18 cellular contexts compared by ENCODE assay signal in the genomic region with DNA sequence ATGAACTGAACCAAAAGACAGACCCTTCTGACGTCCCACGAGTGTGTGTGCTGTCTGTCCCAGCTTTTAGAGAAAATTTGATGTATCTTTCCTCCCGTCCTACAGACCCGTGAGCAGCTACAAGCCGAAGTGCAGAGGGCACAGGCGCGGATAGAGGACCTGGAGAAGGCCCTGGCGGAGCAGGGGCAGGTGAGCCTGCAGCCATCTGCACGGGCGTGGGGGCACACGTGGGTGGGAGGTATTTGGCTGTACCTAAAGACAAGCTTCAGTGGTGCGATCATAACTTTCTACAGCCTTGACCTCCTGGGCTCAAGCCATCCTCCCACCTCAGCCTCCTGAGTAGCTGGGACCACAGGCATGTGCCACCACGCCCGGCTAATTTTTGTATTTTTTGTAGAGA. TPM values are rescaled to one million over a fixed set of nuclear protein-coding genes. Genes with fewer than 3 reads are reported as not detected.
DNase-seq lines count a peak whose midpoint lies in the region; ATAC-seq and TF ChIP-seq lines count a peak whose summit lies in the region.
"Had no signal": no experiment of that assay in that cellular context is flagged by ENCODE, and none has a peak within 500 bp of the region (broad histone marks: within the 10 kb centered on the region; RNA-seq: fewer than 3 reads in every experiment).

No MANE protein-coding gene starts in this region.

- H3K4me1 Mint-ChIP-seq in chondrocyte (ENCODE audit: low read depth): no peaks in the 10 kb centered on the region
- H3K4me1 Mint-ChIP-seq: CD4-positive, alpha-beta memory T cell had no signal

- TF ChIP-seq POLR2A in vagina (IDR thresholded peaks at IDR 0.05): no peak

- H3K27ac ChIP-seq in neuronal stem cell (replicated peaks; ENCODE audit: low read length) (no peak overlapping the region), vagina (no peak overlapping the region)
- H3K27ac ChIP-seq: HL-60 had no signal

- peaks cover 2% of the 10 kb centered on the region for H3K79me1 ChIP-seq in neuronal stem cell (ENCODE audit: low read depth, low read length)

- H3K36me3 Mint-ChIP-seq in chondrocyte (ENCODE audit: low read depth): no peaks in the 10 kb centered on the region
- H3K36me3 Mint-ChIP-seq: CD4-positive, alpha-beta memory T cell had no signal

- H3K4me1 ChIP-seq in neuronal stem cell (ENCODE audit: control insufficient read depth in 2 of 2, insufficient read depth in 1 of 2, low read depth in 1 of 2, low read length in 2 of 2): peaks cover 0 to 6% of the 10 kb centered on the region in 2 donors
- H3K4me1 ChIP-seq in vagina: peaks cover 9% of the 10 kb centered on the region

- H3K9me3 Mint-ChIP-seq in chondrocyte (ENCODE audit: low read depth): no peaks in the 10 kb centered on the region
- H3K9me3 Mint-ChIP-seq: CD4-positive, alpha-beta memory T cell; GM23338 had no signal

- H3K9me3 ChIP-seq in neuronal stem cell (replicated peaks in 1 of 2; ENCODE audit: control insufficient read depth in 2 of 2, insufficient read depth in 1 of 2, low read depth in 1 of 2, low read length in 2 of 2) (no peaks in the 10 kb centered on the region), vagina (no peaks in the 10 kb centered on the region)

- H3K14ac ChIP-seq in neuronal stem cell (ENCODE audit: low read length): peak overlapping the region; percentile 63

- intact Hi-C loops in left cardiac atrium (cut with DNase I) (loop anchor here in 1 of 2 donors (10.0 kb wide), 1 partner anchor 260 kb away; no protein-coding TSS in a partner anchor), Right ventricle myocardium inferior (cut with DNase I) (no loop called here), vagina (cut with DNase I) (no loop called here)

- H3K27me3 Mint-ChIP-seq in chondrocyte (ENCODE audit: low read depth): peaks cover 3% of the 10 kb centered on the region

- ATAC-seq in left cardiac atrium: no peak
- no peak for ATAC-seq in Right ventricle myocardium inferior
- ATAC-seq: GM23338 had no signal

- no peak overlapping the region for H3K18ac ChIP-seq in neuronal stem cell (ENCODE audit: low read length)

- DNase-seq in left cardiac atrium (peak; percentile 5), Right ventricle myocardium inferior (ENCODE audit: missing footprints) (no peak), chondrocyte (ENCODE audit: low spot score) (peak; percentile 53), neuronal stem cell (ENCODE audit: low spot score) (no peak), NCI-H2029 treated with DMSO at 0.1 percent for 48 hours (lab: John Stamatoyannopoulos, UW) (no peak), vagina (ENCODE audit: extremely low spot score in 2 of 2) (no peak)
- no peak for DNase-seq in stimulated activated CD4-positive, alpha-beta T cell treated with anti-CD3 and anti-CD28 coated beads, Interleukin-15, amount 100 ng/mL, for 24 hours
- DNase-seq: 8988T; AML-193; C1 segment of cervical spinal cord; CD4-positive, alpha-beta memory T cell; COR-L47; DMS153; DMS79 treated with DMSO at 0.1 percent for 48 hours; EL; H7 had no signal

- H3K36me3 ChIP-seq in neuronal stem cell (replicated peaks in 1 of 2; ENCODE audit: control insufficient read depth in 2 of 2, insufficient read depth in 2 of 2, low read length in 2 of 2) (no peaks in the 10 kb centered on the region), vagina (no peaks in the 10 kb centered on the region)

- H2AK5ac ChIP-seq in neuronal stem cell (ENCODE audit: low read depth, low read length): no peak overlapping the region

- no peak overlapping the region for H3K9ac ChIP-seq in neuronal stem cell (ENCODE audit: low read depth, low read length, poor library complexity)

- no peak overlapping the region for H2AFZ ChIP-seq in neuronal stem cell (ENCODE audit: low read length)

- no peak overlapping the region for H4K8ac ChIP-seq in neuronal stem cell (ENCODE audit: low read depth, low read length)

- no CpG with 5 or more reads among the region's 14 CpGs for WGBS in neuronal stem cell (ENCODE audit: extremely low coverage in 2 of 2, insufficient read length in 2 of 2, insufficient replicate concordance in 1 of 2), 2 donors

- no peak overlapping the region for H2BK12ac ChIP-seq in neuronal stem cell (ENCODE audit: low read length)

- no peak overlapping the region for H2BK5ac ChIP-seq in neuronal stem cell (ENCODE audit: low read length)

- no peak overlapping the region for H2BK120ac ChIP-seq in neuronal stem cell (ENCODE audit: low read depth, low read length)

- H3K4me3 ChIP-seq in neuronal stem cell (ENCODE audit: low read length in 2 of 2) (no peak overlapping the region), vagina (no peak overlapping the region)
- H3K4me3 ChIP-seq: GM23338 had no signal

- TF ChIP-seq CTCF in chondrocyte (IDR thresholded peaks at IDR 0.05) (no peak), vagina (IDR thresholded peaks at IDR 0.05) (no peak)

- no peak overlapping the region for H3K4ac ChIP-seq in neuronal stem cell (ENCODE audit: low read length)

- H3K4me3 Mint-ChIP-seq in chondrocyte (ENCODE audit: unreplicated experiment): no peak overlapping the region
- H3K4me3 Mint-ChIP-seq: CD4-positive, alpha-beta memory T cell; GM23338 had no signal

- H3K27me3 ChIP-seq in neuronal stem cell (ENCODE audit: control insufficient read depth in 3 of 3, insufficient read depth in 3 of 3, low read depth in 1 of 3, low read length in 3 of 3): peaks cover 0 to 49% (median 0%) of the 10 kb centered on the region in 3 experiments
- H3K27me3 ChIP-seq in vagina: no peaks in the 10 kb centered on the region

- H2BK15ac ChIP-seq in neuronal stem cell (ENCODE audit: low read length): no peak overlapping the region

- H3K27ac Mint-ChIP-seq in chondrocyte (ENCODE audit: unreplicated experiment): no peak overlapping the region
- H3K27ac Mint-ChIP-seq: GM23338 had no signal

- H4K91ac ChIP-seq in neuronal stem cell (ENCODE audit: low read depth, low read length, poor library complexity): no peak overlapping the region

- H3K4me2 ChIP-seq in neuronal stem cell (ENCODE audit: insufficient read depth, low read length, poor library complexity, severe bottlenecking): no peak overlapping the region
- H3K4me2 ChIP-seq: GM23338 had no signal

- H3K23ac ChIP-seq in neuronal stem cell (ENCODE audit: low read depth, low read length, poor library complexity): peak overlapping the region; percentile 25

RNA-seq across cellular contexts. Expression of a gene that starts 41.7 kb away (rescaled TPM):
- total RNA-seq in left cardiac atrium: 1 to 10 TPM; 1.4 to 9.9 TPM
- 24.9 TPM for total RNA-seq in Right ventricle myocardium inferior
- 19.9 to 37.6 TPM (median 35.2 TPM) in 3 replicates for total RNA-seq in chondrocyte
- 27.1 TPM for polyA plus RNA-seq in neuronal stem cell (2013, experiment 1 of 2)
- polyA plus RNA-seq in neuronal stem cell (2013, experiment 2 of 2): 25.4 TPM
- 0.49 TPM for total RNA-seq in vagina

Comparison
In these comparisons a context has a peak if more than half of its experiments do, and no peak if none do; other contexts are left out.
1. DNase-seq: peak in left cardiac atrium (single experiment) and chondrocyte (single experiment); none in Right ventricle myocardium inferior (single experiment), neuronal stem cell (single experiment), NCI-H2029 treated with DMSO at 0.1 percent for 48 hours (single experiment), vagina (0 of 2) and stimulated activated CD4-positive, alpha-beta T cell treated with anti-CD3 and anti-CD28 coated beads, Interleukin-15, amount 100 ng/mL, for 24 hours (single experiment).